ENCODE assay signal across 8 cellular contexts in genomic region chr16:88785106-88785924, GRCh38. TPM values are rescaled to one million over a fixed set of nuclear protein-coding genes. Genes with fewer than 3 reads are reported as not detected.
DNase-seq lines count a peak whose midpoint lies in the region; ATAC-seq and TF ChIP-seq lines count a peak whose summit lies in the region.

Gene PIEZO1 (minus strand): TSS chr16:88785220. CDS start chr16:88784964, 256 bp downstream.

- no peaks in the 10 kb centered on the region for H3K36me3 ChIP-seq in CD4-positive, CD25-positive, alpha-beta regulatory T cell (ENCODE audit: control insufficient read depth, insufficient read depth, low read length)
- H3K36me3 ChIP-seq in SK-N-SH (replicated peaks in 1 of 2; ENCODE audit: control insufficient read depth in 1 of 2, insufficient read depth in 2 of 2, low read length in 1 of 2): no peaks in the 10 kb centered on the region
- H3K36me3 ChIP-seq in heart left ventricle: no peaks in the 10 kb centered on the region
- no peaks in the 10 kb centered on the region for H3K36me3 ChIP-seq in vagina

- no peaks in the 10 kb centered on the region for H3K9me3 ChIP-seq in CD4-positive, CD25-positive, alpha-beta regulatory T cell (ENCODE audit: control insufficient read depth in 2 of 2, low read length in 2 of 2)
- H3K9me3 ChIP-seq in SK-N-SH: no peaks in the 10 kb centered on the region
- H3K9me3 ChIP-seq in heart left ventricle: no peaks in the 10 kb centered on the region
- no peaks in the 10 kb centered on the region for H3K9me3 ChIP-seq in vagina

- H3K4me2 ChIP-seq in SK-N-SH: peak within 1 kb of the TSS; percentile 91

- peak within 1 kb of the TSS; percentile 48 for H3K4me3 ChIP-seq in CD4-positive, CD25-positive, alpha-beta regulatory T cell (ENCODE audit: low read depth, low read length)
- peak within 1 kb of the TSS; percentile 58 to 76 for H3K4me3 ChIP-seq in SK-N-SH (ENCODE audit: low read depth in 2 of 2, low read length in 1 of 2)
- peak within 1 kb of the TSS; percentile 56 to 92 (median 70) for H3K4me3 ChIP-seq in heart left ventricle
- H3K4me3 ChIP-seq in vagina: peak within 1 kb of the TSS; percentile 72 to 95

- H3K27me3 Mint-ChIP-seq in CD4-positive, CD25-positive, alpha-beta regulatory T cell: no peaks in the 10 kb centered on the region
- no peaks in the 10 kb centered on the region for H3K27me3 Mint-ChIP-seq in activated naive CD8-positive, alpha-beta T cell treated with anti-CD3 and anti-CD28 coated beads, Interleukin-2, amount 10 ng/mL, durations not matched to agents 7 days and 5 days

- H3K79me2 ChIP-seq in SK-N-SH (ENCODE audit: insufficient read depth): peaks cover 50% of the 10 kb centered on the region

- CTCF ChIA-PET in SK-N-SH (lab: Yijun Ruan, JAX): interaction anchor here (0.6 to 4.1 kb wide), 6 partner anchors 14 to 41 kb away, joined by 3 to 31 read pairs (median 6); no protein-coding TSS in a partner anchor

- H3K9me2 ChIP-seq in SK-N-SH: no peaks in the 10 kb centered on the region

- POLR2A ChIA-PET in SK-N-SH (lab: Yijun Ruan, JAX): no interaction called here
- POLR2A ChIA-PET in activated naive CD8-positive, alpha-beta T cell treated with anti-CD3 and anti-CD28 coated beads, Interleukin-2, amount 10 ng/mL, durations not matched to agents 7 days and 5 days (lab: Charles Lee): interaction anchor here (0.6 to 2.3 kb wide), 8 partner anchors 9 to 50 kb away, joined by 3 to 14 read pairs (median 5); partner anchors contain the start of gene APRT

- H3K4me1 ChIP-seq in CD4-positive, CD25-positive, alpha-beta regulatory T cell (ENCODE audit: control insufficient read depth, insufficient read depth, low read length, poor library complexity, severe bottlenecking): peaks cover 52% of the 10 kb centered on the region
- H3K4me1 ChIP-seq in SK-N-SH (ENCODE audit: control insufficient read depth in 1 of 2, insufficient read depth in 2 of 2, low read depth in 1 of 2, low read length in 1 of 2): peaks cover 0 to 36% of the 10 kb centered on the region in 2 experiments; a peak in 3 of 4 replicates
- H3K4me1 ChIP-seq in heart left ventricle: peaks cover 0 to 57% (median 35%) of the 10 kb centered on the region in 12 donors
- H3K4me1 ChIP-seq in vagina: peaks cover 44% of the 10 kb centered on the region

- peak within 1 kb of the TSS; percentile 82 for H2AFZ ChIP-seq in SK-N-SH (ENCODE audit: low read depth)

- peak; percentile 74 for TF ChIP-seq RAD21 in SK-N-SH (IDR thresholded peaks at IDR 0.05; ENCODE audit: low read length)

- intact Hi-C loops in heart left ventricle (cut with DNase I) (loop anchor here in 9 of 10 donors (1.0 to 2.0 kb wide), 3 partner anchors 41 to 43 kb away; no protein-coding TSS in a partner anchor), posterior cingulate gyrus (cut with DNase I) (loop anchor here (1.0 to 10.0 kb wide), 2 partner anchors 48 to 221 kb away; no protein-coding TSS in a partner anchor), vagina (cut with DNase I) (loop anchor here (2.0 kb wide), 1 partner anchor 47 kb away; no protein-coding TSS in a partner anchor)

- H3K36me3 Mint-ChIP-seq in CD4-positive, CD25-positive, alpha-beta regulatory T cell: no peaks in the 10 kb centered on the region
- H3K36me3 Mint-ChIP-seq in activated naive CD8-positive, alpha-beta T cell treated with anti-CD3 and anti-CD28 coated beads, Interleukin-2, amount 10 ng/mL, durations not matched to agents 7 days and 5 days: no peaks in the 10 kb centered on the region

- peak; percentile 42 to 48 for ATAC-seq in CD4-positive, CD25-positive, alpha-beta regulatory T cell (ENCODE audit: low read depth in 2 of 2)
- ATAC-seq in activated naive CD8-positive, alpha-beta T cell treated with anti-CD3 and anti-CD28 coated beads, Interleukin-2, amount 10 ng/mL, durations not matched to agents 7 days and 5 days (ENCODE audit: low read depth): peak; percentile 41
- ATAC-seq in heart left ventricle (peak in 3 of 4 donors; percentile 34 to 74 (median 70)), HG03139 (IDR thresholded peaks at IDR 0.05; ENCODE audit: unreplicated experiment) (no peak)

- no peaks in the 10 kb centered on the region for H3K9me3 Mint-ChIP-seq in CD4-positive, CD25-positive, alpha-beta regulatory T cell
- no peaks in the 10 kb centered on the region for H3K9me3 Mint-ChIP-seq in activated naive CD8-positive, alpha-beta T cell treated with anti-CD3 and anti-CD28 coated beads, Interleukin-2, amount 10 ng/mL, durations not matched to agents 7 days and 5 days

- DNase-seq in CD4-positive, CD25-positive, alpha-beta regulatory T cell: peak; percentile 79 to 85 (median 80)
- peak; percentile 44 for DNase-seq in HCEC 1CT
- peak; percentile 86 for DNase-seq in SK-N-SH
- DNase-seq in activated naive CD8-positive, alpha-beta T cell treated with anti-CD3 and anti-CD28 coated beads, Interleukin-2, amount 10 ng/mL, durations not matched to agents 7 days and 5 days: peak; percentile 90
- DNase-seq in heart left ventricle: peak; percentile 71 to 90 (median 77)
- DNase-seq in posterior cingulate gyrus: peak in 8 of 10 donors; percentile 53 to 94 (median 66)
- no peak for DNase-seq in vagina (ENCODE audit: extremely low spot score in 2 of 2)

- 3% methylated on average over 13 of the region's 110 CpGs for WGBS in SK-N-SH (ENCODE audit: low lambda C conversion rate)
- WGBS in heart left ventricle, 4 donors: 3 to 12% (median 5%) methylated on average over 38 to 110 of the region's 110 CpGs

- H3K4me1 Mint-ChIP-seq in CD4-positive, CD25-positive, alpha-beta regulatory T cell: peaks cover 0 to 45% (median 34%) of the 10 kb centered on the region in 4 donors
- H3K4me1 Mint-ChIP-seq in activated naive CD8-positive, alpha-beta T cell treated with anti-CD3 and anti-CD28 coated beads, Interleukin-2, amount 10 ng/mL, durations not matched to agents 7 days and 5 days: peaks cover 42% of the 10 kb centered on the region

- no peaks in the 10 kb centered on the region for H3K27me3 ChIP-seq in CD4-positive, CD25-positive, alpha-beta regulatory T cell (ENCODE audit: control insufficient read depth, insufficient read depth, low read length)
- H3K27me3 ChIP-seq in SK-N-SH (ENCODE audit: insufficient read depth) (no peaks in the 10 kb centered on the region), heart left ventricle (no peaks in the 10 kb centered on the region), vagina (no peaks in the 10 kb centered on the region)

- peak within 1 kb of the TSS; percentile 86 to 90 (median 88) for H3K4me3 Mint-ChIP-seq in CD4-positive, CD25-positive, alpha-beta regulatory T cell
- peak within 1 kb of the TSS; percentile 75 for H3K4me3 Mint-ChIP-seq in activated naive CD8-positive, alpha-beta T cell treated with anti-CD3 and anti-CD28 coated beads, Interleukin-2, amount 10 ng/mL, durations not matched to agents 7 days and 5 days

- H3K27ac Mint-ChIP-seq in CD4-positive, CD25-positive, alpha-beta regulatory T cell: peak within 1 kb of the TSS in 1 of 3 donors; percentile 82
- peak within 1 kb of the TSS; percentile 90 for H3K27ac Mint-ChIP-seq in activated naive CD8-positive, alpha-beta T cell treated with anti-CD3 and anti-CD28 coated beads, Interleukin-2, amount 10 ng/mL, durations not matched to agents 7 days and 5 days

- H4K20me1 ChIP-seq in SK-N-SH (ENCODE audit: insufficient read depth): peaks cover 36% of the 10 kb centered on the region

- TF ChIP-seq CTCF in SK-N-SH (IDR thresholded peaks at IDR 0.05) (peak; percentile 69), heart left ventricle (IDR thresholded peaks at IDR 0.05) (peak; percentile 78 to 91 (median 88)), vagina (IDR thresholded peaks at IDR 0.05) (peak; percentile 93 to 95 (median 94))

- peaks cover 20% of the 10 kb centered on the region for H3F3A ChIP-seq in SK-N-SH (replicated peaks; ENCODE audit: insufficient read depth)

- TF ChIP-seq POLR2A in heart left ventricle (IDR thresholded peaks at IDR 0.05): peak in 1 of 2 donors; percentile 76
- peak in 1 of 2 donors; percentile 56 for TF ChIP-seq POLR2A in vagina (IDR thresholded peaks at IDR 0.05)

- peak within 1 kb of the TSS; percentile 81 for H3K9ac ChIP-seq in SK-N-SH

- H3K27ac ChIP-seq in CD4-positive, CD25-positive, alpha-beta regulatory T cell (ENCODE audit: insufficient read depth, low read length, poor library complexity, severe bottlenecking): peak within 1 kb of the TSS; percentile 85
- H3K27ac ChIP-seq in SK-N-SH (ENCODE audit: low read depth in 2 of 2, low read length in 1 of 2): peak within 1 kb of the TSS; percentile 43 to 84; a peak in 3 of 4 replicates
- peak within 1 kb of the TSS; percentile 77 to 95 (median 88) for H3K27ac ChIP-seq in heart left ventricle
- peak within 1 kb of the TSS; percentile 96 for H3K27ac ChIP-seq in vagina

- TF ChIP-seq EP300 in SK-N-SH (IDR thresholded peaks at IDR 0.05; ENCODE audit: borderline replicate concordance in 1 of 2, low read depth in 1 of 2, low read length in 1 of 2): no peak

TF ChIP-seq in SK-N-SH, 30 proteins besides CTCF, POLR2A, EP300 and RAD21 (continues in another document):
- peak; percentile 41; the same call in 1 of the 2 replicates for TF ChIP-seq POLR2AphosphoS5 (IDR thresholded peaks at IDR 0.05; ENCODE audit: low read depth, low read length)
- 0 out of 2 replicates have a peak, but pooled peaks have one; percentile 7 for TF ChIP-seq TAF1 (IDR thresholded peaks at IDR 0.05; ENCODE audit: borderline replicate concordance, low read depth, low read length)
- TF ChIP-seq, protein P1, sequence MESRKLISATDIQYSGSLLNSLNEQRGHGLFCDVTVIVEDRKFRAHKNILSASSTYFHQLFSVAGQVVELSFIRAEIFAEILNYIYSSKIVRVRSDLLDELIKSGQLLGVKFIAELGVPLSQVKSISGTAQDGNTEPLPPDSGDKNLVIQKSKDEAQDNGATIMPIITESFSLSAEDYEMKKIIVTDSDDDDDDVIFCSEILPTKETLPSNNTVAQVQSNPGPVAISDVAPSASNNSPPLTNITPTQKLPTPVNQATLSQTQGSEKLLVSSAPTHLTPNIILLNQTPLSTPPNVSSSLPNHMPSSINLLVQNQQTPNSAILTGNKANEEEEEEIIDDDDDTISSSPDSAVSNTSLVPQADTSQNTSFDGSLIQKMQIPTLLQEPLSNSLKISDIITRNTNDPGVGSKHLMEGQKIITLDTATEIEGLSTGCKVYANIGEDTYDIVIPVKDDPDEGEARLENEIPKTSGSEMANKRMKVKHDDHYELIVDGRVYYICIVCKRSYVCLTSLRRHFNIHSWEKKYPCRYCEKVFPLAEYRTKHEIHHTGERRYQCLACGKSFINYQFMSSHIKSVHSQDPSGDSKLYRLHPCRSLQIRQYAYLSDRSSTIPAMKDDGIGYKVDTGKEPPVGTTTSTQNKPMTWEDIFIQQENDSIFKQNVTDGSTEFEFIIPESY (IDR thresholded peaks at IDR 0.05; ENCODE audit: borderline replicate concordance, low read depth): 0 out of 2 replicates have a peak, but pooled peaks have one; percentile 25

RNA-seq across cellular contexts. Expression of gene PIEZO1, which starts in this region (rescaled TPM):
- total RNA-seq in CD4-positive, CD25-positive, alpha-beta regulatory T cell: 337 TPM
- 10 to 100 TPM; 18.1 to 23.6 (median 19.9) TPM for polyA plus RNA-seq in CD4-positive, CD25-positive, alpha-beta regulatory T cell
- polyA plus RNA-seq in SK-N-SH (2012; rRNA removed) (111 and 184 TPM in 2 replicates), heart left ventricle (10 to 100 TPM; 31.2 to 45.0 TPM)
- 45.3 and 86.3 TPM in 2 replicates for polyA plus RNA-seq in SK-N-SH (2012; cell fraction: cytosol; rRNA removed)
- 670 and 1,039 TPM in 2 replicates for polyA plus RNA-seq in SK-N-SH (2012; cell fraction: nucleus; rRNA removed)
- total RNA-seq in activated naive CD8-positive, alpha-beta T cell treated with anti-CD3 and anti-CD28 coated beads, Interleukin-2, amount 10 ng/mL, durations not matched to agents 7 days and 5 days: 100 to 1,000 TPM; 206 to 220 TPM
- total RNA-seq in heart left ventricle (10 to 100 TPM; 14.2 to 59.7 (median 19.7) TPM), vagina (184 TPM)

Comparison
In these comparisons a context has a peak if more than half of its experiments do, and no peak if none do; other contexts are left out.
1. DNase-seq: peak in CD4-positive, CD25-positive, alpha-beta regulatory T cell (3 of 3), HCEC 1CT (single experiment), SK-N-SH (single experiment), activated naive CD8-positive, alpha-beta T cell treated with anti-CD3 and anti-CD28 coated beads, Interleukin-2, amount 10 ng/mL, durations not matched to agents 7 days and 5 days (single experiment), heart left ventricle (5 of 5) and posterior cingulate gyrus (8 of 10); none in vagina (0 of 2).
2. Peak in every context shown above with its lines, with median percentiles within 50 percentile points of each other: H3K27ac ChIP-seq, H3K4me3 ChIP-seq and CTCF ChIP-seq.